Comparison of ENCODE assay signal across 17 cellular contexts in genomic region chr3:153093629-153094028, GRCh38.
DNase-seq lines count a peak whose midpoint lies in the region; ATAC-seq and TF ChIP-seq lines count a peak whose summit lies in the region.
"Had no signal": no experiment of that assay in that cellular context is flagged by ENCODE, and none has a peak within 500 bp of the region (broad histone marks: within the 10 kb centered on the region; RNA-seq: fewer than 3 reads in every experiment).

No MANE protein-coding gene starts in this region.

- H3K9me3 Mint-ChIP-seq in MCF 10A (ENCODE audit: unreplicated experiment) (no peaks in the 10 kb centered on the region), WTC11 (peaks cover 2% of the 10 kb centered on the region)
- H3K9me3 Mint-ChIP-seq: CD4-positive, CD25-positive, alpha-beta regulatory T cell; HFFc6; IgD-negative memory B cell had no signal

- H3K79me2 ChIP-seq in mammary epithelial cell (ENCODE audit: insufficient read depth, low read length) = no peaks in the 10 kb centered on the region
- H3K79me2 ChIP-seq in KMS-11 (ENCODE audit: insufficient read depth, low read depth) = no peaks in the 10 kb centered on the region
- H3K79me2 ChIP-seq in mesendoderm (ENCODE audit: control insufficient read depth, insufficient read depth, low read length) = no peaks in the 10 kb centered on the region

- ATAC-seq in WTC11 (peak; percentile 18), omental fat pad (ENCODE audit: low FRiP score) (no peak)

- no peak overlapping the region for H3K4ac ChIP-seq in mesendoderm (ENCODE audit: low read depth, low read length)

- no peak for DNase-seq in MCF 10A (ENCODE audit: unreplicated experiment)
- DNase-seq in mammary epithelial cell = no peak
- no peak for DNase-seq in WTC11 (ENCODE audit: low spot score)
- DNase-seq in mesendoderm = no peak
- no peak for DNase-seq in colonic mucosa
- no peak for DNase-seq in midbrain (lab: John Stamatoyannopoulos, UW)
- no peak for DNase-seq in omental fat pad (ENCODE audit: low spot score)
- DNase-seq: CD4-positive, CD25-positive, alpha-beta regulatory T cell; DMS 273 treated with DMSO at 0.1 percent for 48 hours; GOT3; HCEC 1CT; HFFc6 had no signal

- no peaks in the 10 kb centered on the region for H3K27me3 ChIP-seq in mammary epithelial cell (ENCODE audit: insufficient read depth, low read length)
- no peaks in the 10 kb centered on the region for H3K27me3 ChIP-seq in KMS-11 (ENCODE audit: insufficient read depth, low read depth)
- H3K27me3 ChIP-seq in mesendoderm (ENCODE audit: insufficient read depth, low read length, poor library complexity) = no peaks in the 10 kb centered on the region
- H3K27me3 ChIP-seq in colonic mucosa = no peaks in the 10 kb centered on the region
- H3K27me3 ChIP-seq: BLaER1 treated with 17β-estradiol and CSF1 and Interleukin-3, amounts not matched to agents 10 nM and 100 nM had no signal

- H3K9ac ChIP-seq in mammary epithelial cell (ENCODE audit: insufficient read depth, low read length) (no peak overlapping the region), KMS-11 (no peak overlapping the region), mesendoderm (ENCODE audit: low read length) (no peak overlapping the region), colonic mucosa (ENCODE audit: low read depth in 2 of 2, low read length in 2 of 2) (no peak overlapping the region)
- H3K9ac ChIP-seq: BLaER1 treated with 17β-estradiol and CSF1 and Interleukin-3, amounts not matched to agents 10 nM and 100 nM had no signal

- dilution Hi-C loops in mammary epithelial cell (cut with HindIII; ENCODE audit: low sequenced_read_pairs) = no loop called here

- H3K9me3 ChIP-seq in mammary epithelial cell (replicated peaks; ENCODE audit: insufficient read depth, low read length) = no peaks in the 10 kb centered on the region
- H3K9me3 ChIP-seq in colonic mucosa = no peaks in the 10 kb centered on the region
- H3K9me3 ChIP-seq: BLaER1 treated with 17β-estradiol and CSF1 and Interleukin-3, amounts not matched to agents 10 nM and 100 nM had no signal

- H3K27ac ChIP-seq in mammary epithelial cell (ENCODE audit: insufficient read depth, low read depth, low read length) (no peak overlapping the region), KMS-11 (no peak overlapping the region), mesendoderm (ENCODE audit: low read depth, low read length) (no peak overlapping the region), colonic mucosa (no peak overlapping the region)
- H3K27ac ChIP-seq: 22Rv1; BLaER1 treated with 17β-estradiol and CSF1 and Interleukin-3, amounts not matched to agents 10 nM and 100 nM; HL-60 had no signal

- no peak overlapping the region for H2BK120ac ChIP-seq in mesendoderm (ENCODE audit: low read depth, low read length)

- H3K4me1 ChIP-seq in mammary epithelial cell (ENCODE audit: insufficient read depth, low read length) (no peaks in the 10 kb centered on the region), KMS-11 (ENCODE audit: low read depth, poor library complexity, severe bottlenecking) (peaks cover 61% of the 10 kb centered on the region), mesendoderm (ENCODE audit: control insufficient read depth, low read depth, low read length) (no peaks in the 10 kb centered on the region), colonic mucosa (peaks cover 3% of the 10 kb centered on the region)

- TF ChIP-seq CTCF in MCF 10A (IDR thresholded peaks at IDR 0.05; ENCODE audit: unreplicated experiment) = no peak
- TF ChIP-seq CTCF in mammary epithelial cell (conservative IDR thresholded peaks at IDR 0.05 in 1 of 2, IDR thresholded peaks at IDR 0.05 in 1 of 2; ENCODE audit: extremely low read depth in 1 of 2, insufficient read depth in 1 of 2, low read depth in 1 of 2, low read length in 2 of 2) = no peak
- no peak for TF ChIP-seq CTCF in KMS-11 (conservative IDR thresholded peaks at IDR 0.05; ENCODE audit: low read depth, low read length)
- no peak for TF ChIP-seq CTCF in WTC11 (IDR thresholded peaks at IDR 0.05)
- TF ChIP-seq CTCF in colonic mucosa (IDR thresholded peaks at IDR 0.05) = no peak
- no peak for TF ChIP-seq CTCF in omental fat pad (IDR thresholded peaks at IDR 0.05)

- H3K56ac ChIP-seq in mesendoderm (ENCODE audit: low read length) = no peak overlapping the region

- POLR2A ChIA-PET in MCF 10A (lab: Yijun Ruan, JAX) = interaction anchor here (0.7 kb wide), 1 partner anchor 68 kb away, joined by 3 read pairs; no protein-coding TSS in a partner anchor
- POLR2A ChIA-PET in WTC11 (lab: Charles Lee) = no interaction called here

- H3K23ac ChIP-seq in mesendoderm (ENCODE audit: low read length) = no peak overlapping the region

- H2AFZ ChIP-seq in mammary epithelial cell (ENCODE audit: low read depth, low read length) (no peak overlapping the region), KMS-11 (ENCODE audit: low read depth) (no peak overlapping the region)

- no peak overlapping the region for H4K5ac ChIP-seq in mesendoderm (ENCODE audit: low read length)

- H3K18ac ChIP-seq in mesendoderm (ENCODE audit: low read length) = no peak overlapping the region

- H3K27me3 Mint-ChIP-seq in MCF 10A (ENCODE audit: insufficient read depth, unreplicated experiment) (no peaks in the 10 kb centered on the region), WTC11 (ENCODE audit: low read depth) (peaks cover 5% of the 10 kb centered on the region)
- H3K27me3 Mint-ChIP-seq: IgD-negative memory B cell had no signal

- peak overlapping the region; percentile 57 for H3K27ac Mint-ChIP-seq in MCF 10A (ENCODE audit: low read depth, unreplicated experiment)
- H3K27ac Mint-ChIP-seq in WTC11 = peak overlapping the region; percentile 67
- H3K27ac Mint-ChIP-seq: HFFc6, IgD-negative memory B cell had no signal

- H3K36me3 ChIP-seq in mammary epithelial cell (ENCODE audit: insufficient read depth, low read length) (no peaks in the 10 kb centered on the region), KMS-11 (ENCODE audit: insufficient read depth) (no peaks in the 10 kb centered on the region), mesendoderm (ENCODE audit: control insufficient read depth, insufficient read depth, low read length) (no peaks in the 10 kb centered on the region), colonic mucosa (no peaks in the 10 kb centered on the region)
- H3K36me3 ChIP-seq: BLaER1 treated with 17β-estradiol and CSF1 and Interleukin-3, amounts not matched to agents 10 nM and 100 nM had no signal

- H3K36me3 Mint-ChIP-seq in MCF 10A (ENCODE audit: insufficient read depth, unreplicated experiment) (no peaks in the 10 kb centered on the region), WTC11 (peaks cover 5% of the 10 kb centered on the region)
- H3K36me3 Mint-ChIP-seq: CD4-positive, CD25-positive, alpha-beta regulatory T cell had no signal

- H3K4me2 ChIP-seq in mammary epithelial cell (ENCODE audit: insufficient read depth, low read depth, low read length) = no peak overlapping the region
- peak overlapping the region; percentile 7; the same call in 1 of the 2 replicates for H3K4me2 ChIP-seq in KMS-11
- H3K4me2 ChIP-seq in mesendoderm (ENCODE audit: low read length) = no peak overlapping the region
- H3K4me2 ChIP-seq: BLaER1 treated with 17β-estradiol and CSF1 and Interleukin-3, amounts not matched to agents 10 nM and 100 nM had no signal

- no peak overlapping the region for H4K8ac ChIP-seq in mesendoderm (ENCODE audit: low read depth, low read length)

- H2BK15ac ChIP-seq in mesendoderm (replicated peaks; ENCODE audit: low read depth) = peak overlapping the region; percentile 67

- H4K20me1 ChIP-seq in mammary epithelial cell (ENCODE audit: insufficient read depth, low read length) (no peaks in the 10 kb centered on the region), KMS-11 (ENCODE audit: insufficient read depth) (no peaks in the 10 kb centered on the region)
- H4K20me1 ChIP-seq: BLaER1 treated with 17β-estradiol and CSF1 and Interleukin-3, amounts not matched to agents 10 nM and 100 nM had no signal

- intact Hi-C loops in MCF 10A (cut with micrococcal nuclease) (no loop called here), mammary epithelial cell (cut with micrococcal nuclease) (no loop called here), colonic mucosa (cut with DNase I) (no loop called here)

- no peak overlapping the region for H2BK5ac ChIP-seq in mesendoderm (ENCODE audit: low read length)

- in situ Hi-C loops in mammary epithelial cell (cut with MboI; ENCODE audit: low sequenced_read_pairs in 2 of 2) = no loop called here

- H3K4me1 Mint-ChIP-seq in MCF 10A (ENCODE audit: insufficient read depth, unreplicated experiment) (peaks cover under 1% of the 10 kb centered on the region), WTC11 (peaks cover 67% of the 10 kb centered on the region)

- CTCF ChIA-PET in MCF 10A (lab: Yijun Ruan, JAX) (no interaction called here), mammary epithelial cell (lab: Charles Lee; ENCODE audit: low non-redundant PET) (no interaction called here), WTC11 (lab: Charles Lee) (no interaction called here)

- H3K4me3 ChIP-seq in mammary epithelial cell (replicated peaks in 1 of 3; ENCODE audit: insufficient read depth in 1 of 3, low read depth in 2 of 3, low read length in 3 of 3) (no peak overlapping the region), KMS-11 (IDR thresholded peaks at IDR 0.05; ENCODE audit: insufficient read depth, low read depth, low read length) (no peak overlapping the region), mesendoderm (ENCODE audit: low read length) (no peak overlapping the region), colonic mucosa (no peak overlapping the region)
- H3K4me3 ChIP-seq: BLaER1 treated with 17β-estradiol and CSF1 and Interleukin-3, amounts not matched to agents 10 nM and 100 nM had no signal

- no peaks in the 10 kb centered on the region for H3K79me1 ChIP-seq in mesendoderm (ENCODE audit: low read length)

- H3K4me3 Mint-ChIP-seq in MCF 10A (ENCODE audit: unreplicated experiment) (no peak overlapping the region), WTC11 (peak overlapping the region; percentile 14; the same call in 1 of the 2 replicates)
- H3K4me3 Mint-ChIP-seq: HFFc6, IgD-negative memory B cell had no signal

- no peak overlapping the region for H2AK5ac ChIP-seq in mesendoderm (ENCODE audit: low read length)

- BruUV-seq in MCF 10A (replicated peaks; lab: Mats Ljungman, UMichigan) (no TSS peak), mammary epithelial cell (replicated peaks; lab: Mats Ljungman, UMichigan) (no TSS peak)

TF ChIP-seq in WTC11, 78 proteins besides CTCF, POLR2A, EP300 and RAD21 (continues in another document):
- no peak for TF ChIP-seq JAZF1 (CRISPR knock-in tag; IDR thresholded peaks at IDR 0.05)
- no peak for TF ChIP-seq USF1 (CRISPR knock-in tag; IDR thresholded peaks at IDR 0.05)
